In the genomic region with DNA sequence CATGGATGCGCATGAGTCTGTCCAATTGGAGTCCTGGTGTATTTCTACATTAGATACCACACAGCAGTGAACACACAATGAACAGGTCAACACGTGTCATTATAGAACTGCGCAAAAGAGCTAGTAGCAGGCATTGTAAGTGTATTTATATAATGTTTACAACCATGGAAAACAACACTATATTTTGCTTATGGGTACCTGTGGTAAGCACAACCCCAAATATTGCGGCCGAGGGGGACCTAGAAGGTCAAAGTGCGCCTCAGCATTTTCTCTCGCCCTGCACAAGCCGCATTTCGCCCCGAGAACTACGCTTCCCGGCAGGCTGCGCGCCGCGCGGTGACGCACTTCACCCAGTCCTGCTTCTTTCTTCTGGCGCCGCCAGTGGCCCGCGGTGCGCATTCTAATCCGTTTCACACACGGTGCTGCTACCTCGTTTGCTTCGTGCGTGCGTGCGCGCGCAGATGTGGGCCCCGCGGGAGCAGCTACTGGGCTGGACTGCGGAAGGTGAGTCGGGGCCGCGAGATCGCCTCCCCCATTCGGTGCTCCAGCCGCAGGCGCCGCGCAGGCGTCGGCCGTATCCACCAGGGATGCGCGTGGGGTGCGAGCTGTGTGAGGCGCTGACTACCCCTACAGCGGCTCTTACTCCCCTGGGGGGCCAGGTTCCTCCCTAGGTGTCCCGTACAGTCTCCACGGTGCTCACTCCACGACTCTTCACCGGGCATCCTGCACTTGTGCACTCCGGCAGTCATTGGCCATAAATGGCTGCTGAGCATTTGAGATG, we compare ENCODE assay signal across 8 cellular contexts. TPM values are rescaled to one million over a fixed set of nuclear protein-coding genes. Genes with fewer than 3 reads are reported as not detected.
DNase-seq lines count a peak whose midpoint lies in the region; ATAC-seq and TF ChIP-seq lines count a peak whose summit lies in the region.

Gene ZNF589 (plus strand): TSS at position 394 of the 781 bp plus-strand sequence. CDS start 68 bp downstream, at position 462.

- H3K9me3 Mint-ChIP-seq in activated T-helper 1 cell treated with anti-CD3 and anti-CD28 coated beads, Interleukin-12 subunit alpha, Interleukin-12 subunit beta, Interleukin-2, Interleukin-4 antibody, amounts not matched to agents 30 ng/mL and 10 ng/mL and 1 ng/mL, durations not matched to agents 14 hours and 24 hours and 36 hours, result no peaks in the 10 kb centered on the region
- no peaks in the 10 kb centered on the region for H3K9me3 Mint-ChIP-seq in natural killer cell treated with Interleukin-12 subunit alpha and Interleukin-12 subunit beta and Interleukin-15 and Interleukin-18, amount 100 ng/mL, for 72 hours
- no peaks in the 10 kb centered on the region for H3K9me3 Mint-ChIP-seq in stimulated activated naive CD8-positive, alpha-beta T cell treated with anti-CD3 and anti-CD28 coated beads, Interleukin-15, Interleukin-2, amounts not matched to agents 100 ng/mL and 50 ng/mL, for 24 hours

- no peaks in the 10 kb centered on the region for H3K27me3 ChIP-seq in DOHH2 (ENCODE audit: control insufficient read depth, low read length)

- peaks cover 35% of the 10 kb centered on the region for H3K4me1 ChIP-seq in DOHH2 (ENCODE audit: control insufficient read depth, low read length)

- H3K36me3 ChIP-seq in DOHH2 (ENCODE audit: control insufficient read depth, low read length) (peaks cover 17% of the 10 kb centered on the region), KOPT-K1 (ENCODE audit: insufficient read depth, low read length) (no peaks in the 10 kb centered on the region)

- peaks cover 19% of the 10 kb centered on the region for H3K4me1 Mint-ChIP-seq in activated T-helper 1 cell treated with anti-CD3 and anti-CD28 coated beads, Interleukin-12 subunit alpha, Interleukin-12 subunit beta, Interleukin-2, Interleukin-4 antibody, amounts not matched to agents 30 ng/mL and 10 ng/mL and 1 ng/mL, durations not matched to agents 14 hours and 24 hours and 36 hours (ENCODE audit: low read depth)
- H3K4me1 Mint-ChIP-seq in natural killer cell treated with Interleukin-12 subunit alpha and Interleukin-12 subunit beta and Interleukin-15 and Interleukin-18, amount 100 ng/mL, for 72 hours (ENCODE audit: low read depth in 2 of 2), result peaks cover 10 to 18% of the 10 kb centered on the region in 2 donors
- peaks cover 32% of the 10 kb centered on the region for H3K4me1 Mint-ChIP-seq in stimulated activated naive CD8-positive, alpha-beta T cell treated with anti-CD3 and anti-CD28 coated beads, Interleukin-15, Interleukin-2, amounts not matched to agents 100 ng/mL and 50 ng/mL, for 24 hours (ENCODE audit: low read depth)

- peak within 1 kb of the TSS; percentile 91 for H3K4me3 Mint-ChIP-seq in activated T-helper 1 cell treated with anti-CD3 and anti-CD28 coated beads, Interleukin-12 subunit alpha, Interleukin-12 subunit beta, Interleukin-2, Interleukin-4 antibody, amounts not matched to agents 30 ng/mL and 10 ng/mL and 1 ng/mL, durations not matched to agents 14 hours and 24 hours and 36 hours
- H3K4me3 Mint-ChIP-seq in natural killer cell treated with Interleukin-12 subunit alpha and Interleukin-12 subunit beta and Interleukin-15 and Interleukin-18, amount 100 ng/mL, for 72 hours, result peak within 1 kb of the TSS; percentile 91
- H3K4me3 Mint-ChIP-seq in stimulated activated naive CD8-positive, alpha-beta T cell treated with anti-CD3 and anti-CD28 coated beads, Interleukin-15, Interleukin-2, amounts not matched to agents 100 ng/mL and 50 ng/mL, for 24 hours, result peak within 1 kb of the TSS; percentile 86

- H3K27me3 Mint-ChIP-seq in activated T-helper 1 cell treated with anti-CD3 and anti-CD28 coated beads, Interleukin-12 subunit alpha, Interleukin-12 subunit beta, Interleukin-2, Interleukin-4 antibody, amounts not matched to agents 30 ng/mL and 10 ng/mL and 1 ng/mL, durations not matched to agents 14 hours and 24 hours and 36 hours (ENCODE audit: insufficient read depth), result no peaks in the 10 kb centered on the region
- no peaks in the 10 kb centered on the region for H3K27me3 Mint-ChIP-seq in natural killer cell treated with Interleukin-12 subunit alpha and Interleukin-12 subunit beta and Interleukin-15 and Interleukin-18, amount 100 ng/mL, for 72 hours
- no peaks in the 10 kb centered on the region for H3K27me3 Mint-ChIP-seq in stimulated activated naive CD8-positive, alpha-beta T cell treated with anti-CD3 and anti-CD28 coated beads, Interleukin-15, Interleukin-2, amounts not matched to agents 100 ng/mL and 50 ng/mL, for 24 hours

- H3K9me3 ChIP-seq in DOHH2 (ENCODE audit: control insufficient read depth, insufficient read depth, low read length) (no peaks in the 10 kb centered on the region), KOPT-K1 (ENCODE audit: insufficient read depth, low read length, poor library complexity, severe bottlenecking) (no peaks in the 10 kb centered on the region)

- ATAC-seq in GM21786 (IDR thresholded peaks at IDR 0.05; ENCODE audit: unreplicated experiment), result peak; percentile 97
- ATAC-seq in natural killer cell treated with Interleukin-12 subunit alpha and Interleukin-12 subunit beta and Interleukin-15 and Interleukin-18, amount 100 ng/mL, for 72 hours, result peak; percentile 99

- DNase-seq in RKO (ENCODE audit: low spot score) (peak; percentile 94), fibroblast of mammary gland (ENCODE audit: low read depth) (peak; percentile 85)
- DNase-seq in activated T-helper 1 cell treated with anti-CD3 and anti-CD28 coated beads, Interleukin-12 subunit alpha, Interleukin-12 subunit beta, Interleukin-2, Interleukin-4 antibody, amounts not matched to agents 30 ng/mL and 10 ng/mL and 1 ng/mL, durations not matched to agents 14 hours and 24 hours and 36 hours (ENCODE audit: low spot score), result peak; percentile 93
- peak; percentile 97 for DNase-seq in natural killer cell treated with Interleukin-12 subunit alpha and Interleukin-12 subunit beta and Interleukin-15 and Interleukin-18, amount 100 ng/mL, for 72 hours (ENCODE audit: low spot score)

- intact Hi-C loops in activated T-helper 1 cell treated with anti-CD3 and anti-CD28 coated beads, Interleukin-12 subunit alpha, Interleukin-12 subunit beta, Interleukin-2, Interleukin-4 antibody, amounts not matched to agents 30 ng/mL and 10 ng/mL and 1 ng/mL, durations not matched to agents 14 hours and 24 hours and 36 hours (cut with micrococcal nuclease), result loop anchor here (1.0 to 2.0 kb wide), 9 partner anchors 27 to 728 kb away; partner anchors contain the start of genes ARIH2, CCDC51, CDC25A and ELP6

- H3K27ac Mint-ChIP-seq in activated T-helper 1 cell treated with anti-CD3 and anti-CD28 coated beads, Interleukin-12 subunit alpha, Interleukin-12 subunit beta, Interleukin-2, Interleukin-4 antibody, amounts not matched to agents 30 ng/mL and 10 ng/mL and 1 ng/mL, durations not matched to agents 14 hours and 24 hours and 36 hours, result peak within 1 kb of the TSS; percentile 95
- H3K27ac Mint-ChIP-seq in natural killer cell treated with Interleukin-12 subunit alpha and Interleukin-12 subunit beta and Interleukin-15 and Interleukin-18, amount 100 ng/mL, for 72 hours, result peak within 1 kb of the TSS; percentile 78 to 79
- H3K27ac Mint-ChIP-seq in stimulated activated naive CD8-positive, alpha-beta T cell treated with anti-CD3 and anti-CD28 coated beads, Interleukin-15, Interleukin-2, amounts not matched to agents 100 ng/mL and 50 ng/mL, for 24 hours, result peak within 1 kb of the TSS; percentile 93

- peaks cover 5% of the 10 kb centered on the region; the same call in 1 of the 2 replicates for H3F3A ChIP-seq in DOHH2 (ENCODE audit: control insufficient read depth, insufficient read depth)

- H3K27ac ChIP-seq in DOHH2 (ENCODE audit: low read depth, low read length) (peak within 1 kb of the TSS; percentile 79), KOPT-K1 (ENCODE audit: low read depth, low read length, poor library complexity, severe bottlenecking) (peak within 1 kb of the TSS; percentile 75)

- H3K36me3 Mint-ChIP-seq in activated T-helper 1 cell treated with anti-CD3 and anti-CD28 coated beads, Interleukin-12 subunit alpha, Interleukin-12 subunit beta, Interleukin-2, Interleukin-4 antibody, amounts not matched to agents 30 ng/mL and 10 ng/mL and 1 ng/mL, durations not matched to agents 14 hours and 24 hours and 36 hours (ENCODE audit: low read depth), result peaks cover 5% of the 10 kb centered on the region
- no peaks in the 10 kb centered on the region for H3K36me3 Mint-ChIP-seq in natural killer cell treated with Interleukin-12 subunit alpha and Interleukin-12 subunit beta and Interleukin-15 and Interleukin-18, amount 100 ng/mL, for 72 hours
- H3K36me3 Mint-ChIP-seq in stimulated activated naive CD8-positive, alpha-beta T cell treated with anti-CD3 and anti-CD28 coated beads, Interleukin-15, Interleukin-2, amounts not matched to agents 100 ng/mL and 50 ng/mL, for 24 hours (ENCODE audit: low read depth), result peaks cover 7% of the 10 kb centered on the region

- TF ChIP-seq CTCF in DOHH2 (IDR thresholded peaks at IDR 0.05; ENCODE audit: low read depth, low read length, poor library complexity, severe bottlenecking) (peak; percentile 53), fibroblast of mammary gland (conservative IDR thresholded peaks at IDR 0.05; ENCODE audit: control insufficient read depth, insufficient read depth, low read depth, low read length) (peak; percentile 7)

- no peaks in the 10 kb centered on the region for H3K9me2 ChIP-seq in DOHH2 (replicated peaks; ENCODE audit: control insufficient read depth, low read length)

- no peaks in the 10 kb centered on the region for H4K20me1 ChIP-seq in DOHH2 (ENCODE audit: control insufficient read depth, insufficient read depth, low read depth, low read length)

- H3K79me2 ChIP-seq in DOHH2 (ENCODE audit: control insufficient read depth, low read length), result peaks cover 48% of the 10 kb centered on the region

- H3K4me3 ChIP-seq in DOHH2 (ENCODE audit: low read length), result peak within 1 kb of the TSS; percentile 96
- peak within 1 kb of the TSS; percentile 96 for H3K4me3 ChIP-seq in fibroblast of mammary gland (ENCODE audit: control insufficient read depth, low read depth, low read length)

- H3K4me2 ChIP-seq in DOHH2 (ENCODE audit: low read length), result peak within 1 kb of the TSS; percentile 70

RNA-seq across cellular contexts. Expression of gene ZNF589, which starts in this region (rescaled TPM):
- total RNA-seq in activated T-helper 1 cell treated with anti-CD3 and anti-CD28 coated beads, Interleukin-12 subunit alpha, Interleukin-12 subunit beta, Interleukin-2, Interleukin-4 antibody, amounts not matched to agents 30 ng/mL and 10 ng/mL and 1 ng/mL, durations not matched to agents 14 hours and 24 hours and 36 hours, result 33.0 and 34.2 TPM in 2 replicates
- 10 to 100 TPM; 23.9 to 51.3 TPM for total RNA-seq in natural killer cell treated with Interleukin-12 subunit alpha and Interleukin-12 subunit beta and Interleukin-15 and Interleukin-18, amount 100 ng/mL, for 72 hours

Comparison
In these comparisons a context has a peak if more than half of its experiments do, and no peak if none do; other contexts are left out.
1. Peak in every context shown above with its lines: DNase-seq, ATAC-seq, H3K4me3 ChIP-seq and H3K27ac ChIP-seq.